9 cellular contexts compared by ENCODE assay signal in genomic region chr6:79946242-79946641, GRCh38. TPM values are rescaled to one million over a fixed set of nuclear protein-coding genes. Genes with fewer than 3 reads are reported as not detected.
DNase-seq lines count a peak whose midpoint lies in the region; ATAC-seq and TF ChIP-seq lines count a peak whose summit lies in the region.
"Had no signal": no experiment of that assay in that cellular context is flagged by ENCODE, and none has a peak within 500 bp of the region (broad histone marks: within the 10 kb centered on the region; RNA-seq: fewer than 3 reads in every experiment).

No MANE protein-coding gene starts in this region.

- peak; percentile 40 for ATAC-seq in activated CD8-positive, alpha-beta memory T cell treated with anti-CD3 and anti-CD28 coated beads, Interleukin-2, amount 10 ng/mL, durations not matched to agents 7 days and 5 days
- peak; percentile 24 for ATAC-seq in HG03439 (IDR thresholded peaks at IDR 0.05; ENCODE audit: unreplicated experiment)
- ATAC-seq in HG03108 (IDR thresholded peaks at IDR 0.05; ENCODE audit: unreplicated experiment), result no peak
- ATAC-seq in GM21717 (IDR thresholded peaks at IDR 0.05; ENCODE audit: unreplicated experiment), result no peak

- H3K27ac ChIP-seq in SK-N-SH (ENCODE audit: low read depth in 2 of 2, low read length in 1 of 2) (peak overlapping the region in 1 of 2 experiments; percentile 69; a peak in 1 of 4 replicates), osteoblast (ENCODE audit: low read depth, low read length) (no peak overlapping the region)

- H3K4me1 Mint-ChIP-seq in activated CD8-positive, alpha-beta memory T cell treated with anti-CD3 and anti-CD28 coated beads, Interleukin-2, amount 10 ng/mL, durations not matched to agents 7 days and 5 days, result peaks cover 36% of the 10 kb centered on the region

- H3K9ac ChIP-seq in SK-N-SH, result peak overlapping the region; percentile 72; the same call in 1 of the 2 replicates

- H3K79me2 ChIP-seq in SK-N-SH (ENCODE audit: insufficient read depth) (peaks cover 29% of the 10 kb centered on the region), osteoblast (ENCODE audit: insufficient read depth, low read length) (peaks cover 29% of the 10 kb centered on the region)

- peaks cover 35% of the 10 kb centered on the region for H3K27me3 Mint-ChIP-seq in activated CD8-positive, alpha-beta memory T cell treated with anti-CD3 and anti-CD28 coated beads, Interleukin-2, amount 10 ng/mL, durations not matched to agents 7 days and 5 days

- H3K27me3 ChIP-seq in SK-N-SH (ENCODE audit: insufficient read depth) (no peaks in the 10 kb centered on the region), osteoblast (ENCODE audit: insufficient read depth, low read length) (peaks cover 6% of the 10 kb centered on the region)

- DNase-seq in activated CD8-positive, alpha-beta memory T cell treated with anti-CD3 and anti-CD28 coated beads, Interleukin-2, amount 10 ng/mL, durations not matched to agents 7 days and 5 days, result no peak
- DNase-seq in activated CD8-positive, alpha-beta memory T cell treated with anti-CD3 and anti-CD28 coated beads, Interleukin-2, amount 50 U/mL, for 4 hours, result no peak
- peak; percentile 61 for DNase-seq in SK-N-SH
- DNase-seq in epithelial cell of esophagus (ENCODE audit: low read depth), result peak; percentile 34
- peak; percentile 43 for DNase-seq in osteoblast (ENCODE audit: insufficient read length, low spot score, missing footprints)

- CTCF ChIA-PET in activated CD8-positive, alpha-beta memory T cell treated with anti-CD3 and anti-CD28 coated beads, Interleukin-2, amount 10 ng/mL, durations not matched to agents 7 days and 5 days (lab: Charles Lee), result interaction anchor here (0.7 to 2.5 kb wide), 19 partner anchors 9 to 204 kb away, joined by 3 to 14 read pairs (median 4); no protein-coding TSS in a partner anchor
- CTCF ChIA-PET in SK-N-SH (lab: Yijun Ruan, JAX), result interaction anchor here (0.7 to 2.2 kb wide), 21 partner anchors 10 to 159 kb away, joined by 3 to 10 read pairs (median 3); partner anchors contain the start of genes BCKDHB and TTK

- H3K4me3 ChIP-seq in SK-N-SH (ENCODE audit: low read depth in 2 of 2, low read length in 1 of 2) (peak overlapping the region; percentile 90 to 92), epithelial cell of esophagus (ENCODE audit: low read length) (peak overlapping the region; percentile 66), osteoblast (ENCODE audit: insufficient read depth, low read length) (peak overlapping the region; percentile 86)

- 4% methylated on average over 5 of the region's 5 CpGs for WGBS in SK-N-SH (ENCODE audit: low lambda C conversion rate)

- POLR2A ChIA-PET in SK-N-SH (lab: Yijun Ruan, JAX), result interaction anchor here (1.9 kb wide), 1 partner anchor 160 kb away, joined by 5 read pairs; the partner anchor contains the start of gene BCKDHB

- H3K9me3 ChIP-seq in SK-N-SH, result no peaks in the 10 kb centered on the region
- no peaks in the 10 kb centered on the region for H3K9me3 ChIP-seq in osteoblast (ENCODE audit: low read depth, low read length)

- H3F3A ChIP-seq in SK-N-SH (replicated peaks; ENCODE audit: insufficient read depth), result peaks cover 16% of the 10 kb centered on the region

- no peaks in the 10 kb centered on the region for H3K9me3 Mint-ChIP-seq in activated CD8-positive, alpha-beta memory T cell treated with anti-CD3 and anti-CD28 coated beads, Interleukin-2, amount 10 ng/mL, durations not matched to agents 7 days and 5 days (ENCODE audit: low read depth)
- H3K9me3 Mint-ChIP-seq: dendritic cell treated with granulocyte-macrophage colony-stimulating factor and Interleukin-4, amounts not matched to agents 40 ng/mL and 50 ng/mL, for 4 days had no signal

- H3K36me3 Mint-ChIP-seq in activated CD8-positive, alpha-beta memory T cell treated with anti-CD3 and anti-CD28 coated beads, Interleukin-2, amount 10 ng/mL, durations not matched to agents 7 days and 5 days, result no peaks in the 10 kb centered on the region

- peak; percentile 61 for TF ChIP-seq CTCF in SK-N-SH (IDR thresholded peaks at IDR 0.05)
- peak; percentile 51 for TF ChIP-seq CTCF in epithelial cell of esophagus (IDR thresholded peaks at IDR 0.05; ENCODE audit: insufficient read depth, low read depth, low read length, missing control alignments)
- TF ChIP-seq CTCF in osteoblast (IDR thresholded peaks at IDR 0.05; ENCODE audit: extremely low read depth, low read depth, low read length), result peak; percentile 35

- H3K4me1 ChIP-seq in SK-N-SH (ENCODE audit: control insufficient read depth in 1 of 2, insufficient read depth in 2 of 2, low read depth in 1 of 2, low read length in 1 of 2) (peaks cover 4 to 17% of the 10 kb centered on the region in 2 experiments; a peak in 3 of 4 replicates), osteoblast (ENCODE audit: insufficient read depth, low read length) (peaks cover 10% of the 10 kb centered on the region)

- peak overlapping the region; percentile 81 for H3K4me3 Mint-ChIP-seq in activated CD8-positive, alpha-beta memory T cell treated with anti-CD3 and anti-CD28 coated beads, Interleukin-2, amount 10 ng/mL, durations not matched to agents 7 days and 5 days

- peak overlapping the region; percentile 90 for H2AFZ ChIP-seq in SK-N-SH (ENCODE audit: low read depth)
- H2AFZ ChIP-seq in osteoblast (ENCODE audit: low read length), result peak overlapping the region; percentile 92

- H3K4me2 ChIP-seq in SK-N-SH, result peak overlapping the region; percentile 93
- H3K4me2 ChIP-seq in osteoblast (ENCODE audit: insufficient read depth, low read length), result peak overlapping the region; percentile 92

- peak; percentile 29; the same call in 1 of the 2 replicates for TF ChIP-seq RAD21 in SK-N-SH (IDR thresholded peaks at IDR 0.05; ENCODE audit: low read length)

- no peaks in the 10 kb centered on the region for H3K9me2 ChIP-seq in SK-N-SH

- no peak for TF ChIP-seq EP300 in SK-N-SH (IDR thresholded peaks at IDR 0.05; ENCODE audit: borderline replicate concordance in 1 of 2, low read depth in 1 of 2, low read length in 1 of 2)

- no peaks in the 10 kb centered on the region for H4K20me1 ChIP-seq in SK-N-SH (ENCODE audit: insufficient read depth)
- H4K20me1 ChIP-seq in osteoblast (ENCODE audit: insufficient read depth, low read length), result no peaks in the 10 kb centered on the region

- H3K36me3 ChIP-seq in SK-N-SH (replicated peaks in 1 of 2; ENCODE audit: control insufficient read depth in 1 of 2, insufficient read depth in 2 of 2, low read length in 1 of 2) (peaks cover 0 to 2% of the 10 kb centered on the region in 2 experiments), osteoblast (ENCODE audit: insufficient read depth, low read length) (no peaks in the 10 kb centered on the region)

- H3K27ac Mint-ChIP-seq in activated CD8-positive, alpha-beta memory T cell treated with anti-CD3 and anti-CD28 coated beads, Interleukin-2, amount 10 ng/mL, durations not matched to agents 7 days and 5 days, result no peak overlapping the region
- H3K27ac Mint-ChIP-seq: dendritic cell treated with granulocyte-macrophage colony-stimulating factor and Interleukin-4, amounts not matched to agents 40 ng/mL and 50 ng/mL, for 4 days had no signal

TF ChIP-seq in SK-N-SH, 30 proteins besides CTCF, POLR2A, EP300 and RAD21:
- peak; percentile 29; the same call in 1 of the 2 replicates for TF ChIP-seq PBX3 (IDR thresholded peaks at IDR 0.05)
- TF ChIP-seq, protein P1, sequence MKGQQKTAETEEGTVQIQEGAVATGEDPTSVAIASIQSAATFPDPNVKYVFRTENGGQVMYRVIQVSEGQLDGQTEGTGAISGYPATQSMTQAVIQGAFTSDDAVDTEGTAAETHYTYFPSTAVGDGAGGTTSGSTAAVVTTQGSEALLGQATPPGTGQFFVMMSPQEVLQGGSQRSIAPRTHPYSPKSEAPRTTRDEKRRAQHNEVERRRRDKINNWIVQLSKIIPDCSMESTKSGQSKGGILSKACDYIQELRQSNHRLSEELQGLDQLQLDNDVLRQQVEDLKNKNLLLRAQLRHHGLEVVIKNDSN (IDR thresholded peaks at IDR 0.05; ENCODE audit: borderline replicate concordance, low read depth), result no peak
- no peak for TF ChIP-seq GABPA (IDR thresholded peaks at IDR 0.05; ENCODE audit: low read depth)
- no peak for TF ChIP-seq USF2 (IDR thresholded peaks at IDR 0.05; ENCODE audit: borderline replicate concordance, low read depth, low read length)

RNA-seq across cellular contexts. Expression of gene ELOVL4, which starts 1.1 kb away (rescaled TPM):
- 1 to 10 TPM; 1.6 to 2.1 TPM for total RNA-seq in activated CD8-positive, alpha-beta memory T cell treated with anti-CD3 and anti-CD28 coated beads, Interleukin-2, amount 10 ng/mL, durations not matched to agents 7 days and 5 days
- 1.6 and 1.9 TPM in 2 replicates for polyA plus RNA-seq in SK-N-SH (2012; rRNA removed)
- 3.3 and 3.8 TPM in 2 replicates for polyA plus RNA-seq in SK-N-SH (2012; cell fraction: cytosol; rRNA removed)
- 0.89 and 2.0 TPM in 2 replicates for polyA plus RNA-seq in SK-N-SH (2012; cell fraction: nucleus; rRNA removed)
- total RNA-seq in osteoblast, result 6.8 and 7.6 TPM in 2 replicates

RNA-seq across cellular contexts. Expression of gene TTK, which starts 58.2 kb away (rescaled TPM):
- total RNA-seq in activated CD8-positive, alpha-beta memory T cell treated with anti-CD3 and anti-CD28 coated beads, Interleukin-2, amount 10 ng/mL, durations not matched to agents 7 days and 5 days, result 10 to 100 TPM; 36.7 to 40.1 TPM
- 3.6 and 4.1 TPM in 2 replicates for polyA plus RNA-seq in SK-N-SH (2012; rRNA removed)
- polyA plus RNA-seq in SK-N-SH (2012; cell fraction: cytosol; rRNA removed), result 5.8 and 6.7 TPM in 2 replicates
- polyA plus RNA-seq in SK-N-SH (2012; cell fraction: nucleus; rRNA removed), result 2.5 and 6.4 TPM in 2 replicates
- 4.0 and 4.4 TPM in 2 replicates for total RNA-seq in osteoblast

Comparison
In these comparisons a context has a peak if more than half of its experiments do, and no peak if none do; other contexts are left out.
1. ATAC-seq: peak in activated CD8-positive, alpha-beta memory T cell treated with anti-CD3 and anti-CD28 coated beads, Interleukin-2, amount 10 ng/mL, durations not matched to agents 7 days and 5 days (single experiment) and HG03439 (single experiment); none in HG03108 (single experiment) and GM21717 (single experiment).
2. DNase-seq: peak in SK-N-SH (single experiment), epithelial cell of esophagus (single experiment) and osteoblast (single experiment); none in activated CD8-positive, alpha-beta memory T cell treated with anti-CD3 and anti-CD28 coated beads, Interleukin-2, amount 10 ng/mL, durations not matched to agents 7 days and 5 days (single experiment) and activated CD8-positive, alpha-beta memory T cell treated with anti-CD3 and anti-CD28 coated beads, Interleukin-2, amount 50 U/mL, for 4 hours (single experiment).
3. Peak in every context shown above with its lines, with median percentiles within 50 percentile points of each other: H3K4me3 ChIP-seq and CTCF ChIP-seq.